In the genomic region with DNA sequence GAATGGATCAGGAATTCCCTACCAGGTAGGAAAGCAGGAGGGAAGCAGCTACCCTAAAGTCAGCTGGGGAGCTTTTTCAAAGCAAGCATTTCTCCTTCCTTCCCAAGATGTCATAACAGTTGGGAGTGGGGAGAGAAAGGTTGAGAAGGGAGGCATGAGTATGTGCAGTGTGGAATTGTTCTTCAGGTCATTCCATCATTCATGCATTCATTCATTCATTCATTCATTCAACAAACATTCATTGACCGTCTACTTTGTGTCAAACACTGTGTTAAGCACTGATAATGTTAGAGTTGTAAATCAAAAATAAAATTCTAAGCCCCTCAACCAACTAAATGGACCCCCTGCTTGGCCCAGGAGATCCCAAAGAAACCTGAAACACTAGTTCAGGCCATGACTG, we compare ENCODE assay signal across 2 cellular contexts.
TF ChIP-seq lines count a peak whose summit lies in the region.

No MANE protein-coding gene starts in this region.

TF ChIP-seq in HepG2, 621 proteins besides CTCF, POLR2A, EP300 and RAD21:
- TF ChIP-seq ZNF24 (IDR thresholded peaks at IDR 0.05) (peak; percentile 19; the same call in 1 of the 2 replicates), E2F5 (CRISPR knock-in tag; conservative IDR thresholded peaks at IDR 0.05) (no peak)

TF ChIP-seq in K562, 482 proteins besides CTCF, POLR2A, EP300 and RAD21:
- peak; percentile 94 for TF ChIP-seq ZNF24 (IDR thresholded peaks at IDR 0.05)
- TF ChIP-seq, protein P1, sequence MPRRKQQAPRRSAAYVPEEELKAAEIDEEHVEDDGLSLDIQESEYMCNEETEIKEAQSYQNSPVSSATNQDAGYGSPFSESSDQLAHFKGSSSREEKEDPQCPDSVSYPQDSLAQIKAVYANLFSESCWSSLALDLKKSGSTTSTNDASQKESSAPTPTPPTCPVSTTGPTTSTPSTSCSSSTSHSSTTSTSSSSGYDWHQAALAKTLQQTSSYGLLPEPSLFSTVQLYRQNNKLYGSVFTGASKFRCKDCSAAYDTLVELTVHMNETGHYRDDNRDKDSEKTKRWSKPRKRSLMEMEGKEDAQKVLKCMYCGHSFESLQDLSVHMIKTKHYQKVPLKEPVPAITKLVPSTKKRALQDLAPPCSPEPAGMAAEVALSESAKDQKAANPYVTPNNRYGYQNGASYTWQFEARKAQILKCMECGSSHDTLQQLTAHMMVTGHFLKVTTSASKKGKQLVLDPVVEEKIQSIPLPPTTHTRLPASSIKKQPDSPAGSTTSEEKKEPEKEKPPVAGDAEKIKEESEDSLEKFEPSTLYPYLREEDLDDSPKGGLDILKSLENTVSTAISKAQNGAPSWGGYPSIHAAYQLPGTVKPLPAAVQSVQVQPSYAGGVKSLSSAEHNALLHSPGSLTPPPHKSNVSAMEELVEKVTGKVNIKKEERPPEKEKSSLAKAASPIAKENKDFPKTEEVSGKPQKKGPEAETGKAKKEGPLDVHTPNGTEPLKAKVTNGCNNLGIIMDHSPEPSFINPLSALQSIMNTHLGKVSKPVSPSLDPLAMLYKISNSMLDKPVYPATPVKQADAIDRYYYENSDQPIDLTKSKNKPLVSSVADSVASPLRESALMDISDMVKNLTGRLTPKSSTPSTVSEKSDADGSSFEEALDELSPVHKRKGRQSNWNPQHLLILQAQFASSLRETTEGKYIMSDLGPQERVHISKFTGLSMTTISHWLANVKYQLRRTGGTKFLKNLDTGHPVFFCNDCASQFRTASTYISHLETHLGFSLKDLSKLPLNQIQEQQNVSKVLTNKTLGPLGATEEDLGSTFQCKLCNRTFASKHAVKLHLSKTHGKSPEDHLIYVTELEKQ (CRISPR knock-in tag; IDR thresholded peaks at IDR 0.05), result no peak
